ENCODE assay signal across 12 cellular contexts in genomic region chr5:159031513-159031912, GRCh38.
A peak's percentile ranks its signal among the peaks of the same experiment; 100 is the strongest.
DNase-seq lines count a peak whose midpoint lies in the region; ATAC-seq, FAIRE-seq and TF ChIP-seq lines count a peak whose summit lies in the region.
"Had no signal": no experiment of that assay in that cellular context is flagged by ENCODE, and none has a peak within 500 bp of the region (broad histone marks: within the 10 kb centered on the region; RNA-seq: fewer than 3 reads in every experiment).

No MANE protein-coding gene starts in this region.

- peak overlapping the region; percentile 75 for H3K4me2 ChIP-seq in osteoblast (ENCODE audit: insufficient read depth, low read length)

- H3K27me3 ChIP-seq in osteoblast (ENCODE audit: insufficient read depth, low read length) = no peaks in the 10 kb centered on the region

- peaks cover 76% of the 10 kb centered on the region for H3K79me2 ChIP-seq in osteoblast (ENCODE audit: insufficient read depth, low read length)

- ATAC-seq in HG02759 (IDR thresholded peaks at IDR 0.05; ENCODE audit: unreplicated experiment) = peak; percentile 78
- no peak for ATAC-seq in HG02678 (IDR thresholded peaks at IDR 0.05; ENCODE audit: unreplicated experiment)
- ATAC-seq in GM18861 (IDR thresholded peaks at IDR 0.05; ENCODE audit: unreplicated experiment) = no peak
- no peak for ATAC-seq in stimulated activated naive CD8-positive, alpha-beta T cell treated with anti-CD3 and anti-CD28 coated beads, Interleukin-15, Interleukin-2, amounts not matched to agents 100 U/mL and 50 U/mL, for 24 hours

- H4K20me1 ChIP-seq in osteoblast (ENCODE audit: insufficient read depth, low read length) = peaks cover 2% of the 10 kb centered on the region

- in situ Hi-C loops in astrocyte of the cerebellum (cut with HindIII; ENCODE audit: low sequenced_read_pairs) = no loop called here

- no peaks in the 10 kb centered on the region for H3K36me3 ChIP-seq in osteoblast (ENCODE audit: insufficient read depth, low read length)

- DNase-seq in GM18507 (ENCODE audit: extremely low spot score, insufficient read length, low read depth) (no peak), astrocyte of the cerebellum (ENCODE audit: low read depth) (peak; percentile 88), osteoblast (ENCODE audit: insufficient read length, low spot score, missing footprints) (no peak), NCI-H2171 treated with DMSO at 0.1 percent for 48 hours (lab: John Stamatoyannopoulos, UW) (no peak)
- no peak for DNase-seq in stimulated activated naive CD8-positive, alpha-beta T cell treated with anti-CD3 and anti-CD28 coated beads, Interleukin-15, Interleukin-2, amounts not matched to agents 100 U/mL and 50 U/mL, for 24 hours
- DNase-seq: Caco-2; foreskin melanocyte; NCI-H526; stimulated activated naive CD4-positive, alpha-beta T cell treated with Interleukin-2 at 50 U/mL for 16 hours had no signal

- H3K4me3 ChIP-seq in astrocyte of the cerebellum (ENCODE audit: low read depth, low read length) (no peak overlapping the region), osteoblast (ENCODE audit: insufficient read depth, low read length) (peak overlapping the region; percentile 34)

- TF ChIP-seq CTCF in astrocyte of the cerebellum (IDR thresholded peaks at IDR 0.05; ENCODE audit: low read depth, low read length, missing control alignments) (no peak), osteoblast (IDR thresholded peaks at IDR 0.05; ENCODE audit: extremely low read depth, low read depth, low read length) (no peak)

- H3K9me3 ChIP-seq in osteoblast (ENCODE audit: low read depth, low read length) = no peaks in the 10 kb centered on the region
- H3K9me3 ChIP-seq: Caco-2 had no signal

- H2AFZ ChIP-seq in osteoblast (ENCODE audit: low read length) = no peak overlapping the region

- peaks cover 44% of the 10 kb centered on the region for H3K4me1 ChIP-seq in osteoblast (ENCODE audit: insufficient read depth, low read length)
- H3K4me1 ChIP-seq: Caco-2 had no signal

- peak overlapping the region; percentile 77 for H3K27ac ChIP-seq in osteoblast (ENCODE audit: low read depth, low read length)

- peak; percentile 87 for FAIRE-seq in GM18507 (lab: Jason Lieb, UNC)
